In genomic region chr16:4253394-4254150, GRCh38 we compare ENCODE assay signal across 8 cellular contexts. TPM values are rescaled to one million over a fixed set of nuclear protein-coding genes. Genes with fewer than 3 reads are reported as not detected.
DNase-seq lines count a peak whose midpoint lies in the region; ATAC-seq lines count a peak whose summit lies in the region.

No MANE protein-coding gene starts in this region.

- H3K9ac ChIP-seq in SK-N-MC (ENCODE audit: insufficient read length) = peak overlapping the region; percentile 84

- no peaks in the 10 kb centered on the region for H3K27me3 Mint-ChIP-seq in activated naive CD4-positive, alpha-beta T cell treated with anti-CD3 and anti-CD28 coated beads, Interleukin-2, amount 50 U/mL, for 24 hours

- no peaks in the 10 kb centered on the region for H3K9me3 Mint-ChIP-seq in activated naive CD4-positive, alpha-beta T cell treated with anti-CD3 and anti-CD28 coated beads, Interleukin-2, amount 50 U/mL, for 24 hours

- DNase-seq in NCI-H1048 (lab: John Stamatoyannopoulos, UW) = peak; percentile 86
- peak; percentile 89 for DNase-seq in SK-N-MC (ENCODE audit: low read depth, low spot score)
- DNase-seq in germinal center (ENCODE audit: low spot score) = peak; percentile 99
- peak; percentile 98 for DNase-seq in occipital lobe (lab: John Stamatoyannopoulos, UW)

- H3K9me3 ChIP-seq in SK-N-MC (ENCODE audit: low read depth, low read length) = no peaks in the 10 kb centered on the region

- H3K27ac Mint-ChIP-seq in activated naive CD4-positive, alpha-beta T cell treated with anti-CD3 and anti-CD28 coated beads, Interleukin-2, amount 50 U/mL, for 24 hours = peak overlapping the region; percentile 97

- H3K27ac ChIP-seq in SK-N-MC (peak overlapping the region; percentile 66), temporal lobe (ENCODE audit: low read depth, low read length) (peak overlapping the region; percentile 85)

- no peaks in the 10 kb centered on the region for H3K36me3 Mint-ChIP-seq in activated naive CD4-positive, alpha-beta T cell treated with anti-CD3 and anti-CD28 coated beads, Interleukin-2, amount 50 U/mL, for 24 hours

- peak overlapping the region; percentile 96 for H3K4me3 Mint-ChIP-seq in activated naive CD4-positive, alpha-beta T cell treated with anti-CD3 and anti-CD28 coated beads, Interleukin-2, amount 50 U/mL, for 24 hours

- peaks cover 9% of the 10 kb centered on the region; the same call in 1 of the 2 replicates for H3K36me3 ChIP-seq in SK-N-MC (ENCODE audit: insufficient read depth, low read length)

- H3K4me3 ChIP-seq in GM08714 (ENCODE audit: low read length) (peak overlapping the region; percentile 64; the same call in 1 of the 2 replicates), SK-N-MC (peak overlapping the region; percentile 91)

- ATAC-seq in HG02588 (IDR thresholded peaks at IDR 0.05; ENCODE audit: unreplicated experiment) = peak; percentile 92

- H3K4me1 Mint-ChIP-seq in activated naive CD4-positive, alpha-beta T cell treated with anti-CD3 and anti-CD28 coated beads, Interleukin-2, amount 50 U/mL, for 24 hours = peaks cover 12% of the 10 kb centered on the region

RNA-seq across cellular contexts. Expression of gene SRL, which starts 11.7 kb away (rescaled TPM):
- total RNA-seq in occipital lobe (0.16 TPM), temporal lobe (under 0.01 TPM)

RNA-seq across cellular contexts. Expression of gene TFAP4, which starts 19.3 kb away (rescaled TPM):
- total RNA-seq in occipital lobe = 13.7 TPM
- 5.7 TPM for total RNA-seq in temporal lobe

Comparison
In these comparisons a context has a peak if more than half of its experiments do, and no peak if none do; other contexts are left out.
1. Peak in every context shown above with its lines: DNase-seq, ATAC-seq, H3K4me3 ChIP-seq and H3K27ac ChIP-seq.